ENCODE assay signal across 13 cellular contexts in the genomic region with DNA sequence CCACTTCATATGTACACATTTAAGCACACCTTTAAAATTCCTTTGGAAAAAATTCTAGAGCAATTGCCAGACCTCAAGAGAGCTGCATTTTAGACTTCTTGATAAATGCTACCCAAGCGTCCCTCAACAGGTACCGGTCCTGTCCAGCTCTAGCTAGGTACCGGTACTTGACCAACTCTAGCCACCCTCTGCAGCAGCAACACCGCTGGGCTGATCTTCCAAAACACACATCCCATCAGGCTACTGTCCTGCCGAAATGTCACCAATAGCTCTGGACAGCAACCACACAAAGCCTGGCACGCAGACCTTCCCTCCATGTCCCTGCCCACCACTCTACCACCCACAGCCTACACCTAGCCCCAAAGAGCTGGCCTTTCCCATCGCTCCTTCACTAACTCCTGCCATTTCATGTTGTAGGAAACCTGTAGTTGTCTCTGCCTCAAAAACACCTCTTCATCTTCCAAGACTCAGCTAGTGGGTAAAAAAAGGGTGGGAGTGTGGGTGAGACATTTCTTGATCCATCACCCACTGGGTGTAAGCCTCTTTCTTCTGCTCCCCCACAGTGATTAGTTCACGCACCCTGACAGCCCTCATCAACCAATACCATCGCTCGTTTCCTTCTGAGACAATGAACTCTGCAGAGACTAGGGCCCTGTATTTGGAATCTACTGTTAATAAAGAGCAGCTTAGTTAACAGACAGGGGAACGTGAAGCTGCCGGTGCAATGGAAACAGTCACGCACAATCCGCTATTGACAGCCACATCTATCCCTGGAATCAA. TPM values are rescaled to one million over a fixed set of nuclear protein-coding genes. Genes with fewer than 3 reads are reported as not detected.
DNase-seq lines count a peak whose midpoint lies in the region; ATAC-seq, FAIRE-seq and TF ChIP-seq lines count a peak whose summit lies in the region.
"Had no signal": no experiment of that assay in that cellular context is flagged by ENCODE, and none has a peak within 500 bp of the region (broad histone marks: within the 10 kb centered on the region; RNA-seq: fewer than 3 reads in every experiment).

No MANE protein-coding gene starts in this region.

- TF ChIP-seq POLR2A in K562 (conservative IDR thresholded peaks at IDR 0.05): no peak

- H3K4me3 ChIP-seq in CD8-positive, alpha-beta memory T cell (ENCODE audit: low read length): no peak overlapping the region
- H3K4me3 ChIP-seq in LNCaP clone FGC (ENCODE audit: low read depth, low read length) (0 out of 2 replicates have a peak overlapping the region, but pooled peaks have one; percentile 1), K562 (no peak overlapping the region), osteoblast (ENCODE audit: insufficient read depth, low read length) (no peak overlapping the region)
- H3K4me3 ChIP-seq: lung had no signal

- FAIRE-seq in K562 (lab: Jason Lieb, UNC): no peak

- 0 out of 2 replicates have a peak, but pooled peaks have one; percentile 1 for TF ChIP-seq CTCF in LNCaP clone FGC (IDR thresholded peaks at IDR 0.05; ENCODE audit: control insufficient read depth, extremely low read depth, insufficient read depth)
- TF ChIP-seq CTCF in K562 (IDR thresholded peaks at IDR 0.05 in 2 of 3, conservative IDR thresholded peaks at IDR 0.05 in 1 of 3; ENCODE audit: insufficient read depth in 2 of 3, low read depth in 1 of 3, low read length in 3 of 3): no peak
- no peak for TF ChIP-seq CTCF in osteoblast (IDR thresholded peaks at IDR 0.05; ENCODE audit: extremely low read depth, low read depth, low read length)

- peaks cover 86 to 100% (median 92%) of the 10 kb centered on the region in 3 donors for H3K4me1 Mint-ChIP-seq in CD8-positive, alpha-beta memory T cell

- in situ Hi-C loops in K562 (cut with MboI): no loop called here

- peaks cover 84% of the 10 kb centered on the region for H3K79me2 ChIP-seq in K562 (ENCODE audit: control insufficient read depth, insufficient read depth, low read length)
- H3K79me2 ChIP-seq in osteoblast (ENCODE audit: insufficient read depth, low read length): peaks cover 99% of the 10 kb centered on the region

- no peak for TF ChIP-seq RAD21 in K562 (CRISPR knock-in tag; conservative IDR thresholded peaks at IDR 0.05 in 1 of 2, IDR thresholded peaks at IDR 0.05 in 1 of 2)

- no peaks in the 10 kb centered on the region for H3K36me3 ChIP-seq in CD8-positive, alpha-beta memory T cell (ENCODE audit: insufficient read depth, low read length)
- H3K36me3 ChIP-seq in K562 (ENCODE audit: control insufficient read depth, insufficient read depth, low read length): peaks cover 14% of the 10 kb centered on the region; the same call in 2 of the 3 replicates
- peaks cover 17% of the 10 kb centered on the region for H3K36me3 ChIP-seq in osteoblast (ENCODE audit: insufficient read depth, low read length)

- H3K9me1 ChIP-seq in K562 (ENCODE audit: control insufficient read depth, insufficient read depth, low read length): no peaks in the 10 kb centered on the region

- TF ChIP-seq EP300 in K562 (IDR thresholded peaks at IDR 0.05; ENCODE audit: low read length): no peak

- no peak overlapping the region for H2AFZ ChIP-seq in K562 (ENCODE audit: low read depth, low read length)
- no peak overlapping the region for H2AFZ ChIP-seq in osteoblast (ENCODE audit: low read length)

- H3K27ac ChIP-seq in CD8-positive, alpha-beta memory T cell (ENCODE audit: low read depth, low read length): no peak overlapping the region
- H3K27ac ChIP-seq in K562 (ENCODE audit: extremely low read depth, low read depth, low read length) (no peak overlapping the region), osteoblast (ENCODE audit: low read depth, low read length) (peak overlapping the region; percentile 1)

- no TSS peak for BruUV-seq in K562 (replicated peaks; lab: Mats Ljungman, UMichigan)

- H3K27me3 Mint-ChIP-seq in CD8-positive, alpha-beta memory T cell: no peaks in the 10 kb centered on the region

- peaks cover 0 to 3% (median 0%) of the 10 kb centered on the region in 3 donors for H3K36me3 Mint-ChIP-seq in CD8-positive, alpha-beta memory T cell

- CTCF ChIA-PET in CD8-positive, alpha-beta memory T cell (lab: Charles Lee): interaction anchor here (0.7 to 8.1 kb wide), 9 partner anchors 12 to 229 kb away, joined by 3 to 38 read pairs (median 4); no protein-coding TSS in a partner anchor
- CTCF ChIA-PET in K562 (lab: Yijun Ruan, JAX; ENCODE audit: low intra/inter-chr PET ratio): no interaction called here

- no peaks in the 10 kb centered on the region for H3K9me3 ChIP-seq in CD8-positive, alpha-beta memory T cell (ENCODE audit: low read length)
- H3K9me3 ChIP-seq in K562 (replicated peaks; ENCODE audit: control insufficient read depth, insufficient read depth, low read depth, low read length) (no peaks in the 10 kb centered on the region), osteoblast (ENCODE audit: low read depth, low read length) (no peaks in the 10 kb centered on the region)

- WGBS in K562 (ENCODE audit: insufficient coverage, low coverage, missing lambda C conversion rate): 90% methylated on average over 14 of the region's 14 CpGs

- H3K4me2 ChIP-seq in K562 (ENCODE audit: insufficient read depth, low read length) (no peak overlapping the region), osteoblast (ENCODE audit: insufficient read depth, low read length) (peak overlapping the region; percentile 27)

- H3K9me3 Mint-ChIP-seq in CD8-positive, alpha-beta memory T cell: no peaks in the 10 kb centered on the region

- POLR2A ChIA-PET in CD8-positive, alpha-beta memory T cell (lab: Charles Lee): interaction anchor here (1.2 kb wide), 1 partner anchor 119 kb away, joined by 5 read pairs; no protein-coding TSS in a partner anchor
- POLR2A ChIA-PET in K562 (lab: Yijun Ruan, JAX): interaction anchor here (0.6 to 1.2 kb wide), 4 partner anchors 116 to 229 kb away, joined by 3 to 4 read pairs (median 3); no protein-coding TSS in a partner anchor

- intact Hi-C loops in K562 (cut with micrococcal nuclease): no loop called here

- H3K27me3 ChIP-seq in CD8-positive, alpha-beta memory T cell (ENCODE audit: insufficient read depth, low read length, poor library complexity, severe bottlenecking): no peaks in the 10 kb centered on the region
- no peaks in the 10 kb centered on the region for H3K27me3 ChIP-seq in K562 (ENCODE audit: control insufficient read depth in 2 of 2, insufficient read depth in 2 of 2, low read length in 2 of 2)
- H3K27me3 ChIP-seq in osteoblast (ENCODE audit: insufficient read depth, low read length): no peaks in the 10 kb centered on the region

- peak overlapping the region; percentile 67 to 85 (median 81) for H3K4me3 Mint-ChIP-seq in CD8-positive, alpha-beta memory T cell

- DNase-seq in CD8-positive, alpha-beta memory T cell: no peak
- DNase-seq in LNCaP clone FGC (ENCODE audit: low read depth): no peak
- DNase-seq in K562 (ENCODE audit: extremely low read depth in 1 of 4, low spot score in 3 of 4): no peak
- DNase-seq in osteoblast (ENCODE audit: insufficient read length, low spot score, missing footprints): no peak
- DNase-seq in stimulated activated CD4-positive, alpha-beta T cell treated with anti-CD3 and anti-CD28 coated beads, Interleukin-4, amount 100 ng/mL, for 1 hour: no peak
- DNase-seq in NCI-H69 (lab: John Stamatoyannopoulos, UW): no peak
- DNase-seq: DMS 273 treated with DMSO at 0.1 percent for 48 hours; NCI-H1417; NCI-H524 treated with DMSO at 0.1 percent for 48 hours; SIG-M5; stimulated activated CD4-positive, alpha-beta T cell treated with anti-CD3 and anti-CD28 coated beads, Interleukin-2, amount 100 ng/mL, for 24 hours had no signal

- peaks cover 62% of the 10 kb centered on the region for H3K4me1 ChIP-seq in CD8-positive, alpha-beta memory T cell (ENCODE audit: insufficient read depth, low read length)
- H3K4me1 ChIP-seq in K562 (replicated peaks in 1 of 2; ENCODE audit: control insufficient read depth in 2 of 2, insufficient read depth in 2 of 2, low read length in 2 of 2) (peaks cover 4 to 8% of the 10 kb centered on the region in 2 experiments; a peak in 4 of 5 replicates), osteoblast (ENCODE audit: insufficient read depth, low read length) (peaks cover 38% of the 10 kb centered on the region)

- 0 out of 4 replicates have a peak overlapping the region, but pooled peaks of 1 of the 2 experiments have one; percentile 31 for H3K9ac ChIP-seq in K562 (ENCODE audit: insufficient read depth in 1 of 2, low read depth in 2 of 2, low read length in 2 of 2)

- H4K20me1 ChIP-seq in K562 (replicated peaks; ENCODE audit: control insufficient read depth, insufficient read depth, low read length): peaks cover 21% of the 10 kb centered on the region
- H4K20me1 ChIP-seq in osteoblast (ENCODE audit: insufficient read depth, low read length): peaks cover 76% of the 10 kb centered on the region

- H3K27ac Mint-ChIP-seq in CD8-positive, alpha-beta memory T cell: peak overlapping the region; percentile 29 to 98 (median 92)

- ATAC-seq in K562 (0 out of 3 replicates have a peak, but pooled peaks have one; percentile 19), GM21717 (IDR thresholded peaks at IDR 0.05; ENCODE audit: unreplicated experiment) (no peak)

RNA-seq across cellular contexts. Expression of gene CHSY1, which starts 6.8 kb away (rescaled TPM):
- total RNA-seq in CD8-positive, alpha-beta memory T cell: 10 to 100 TPM; 49.4 to 49.7 TPM
- polyA plus RNA-seq in CD8-positive, alpha-beta memory T cell: 3.6 TPM
- 29.6 and 50.1 TPM in 2 replicates for total RNA-seq in K562 (2011; cell fraction: chromatin; rRNA removed; ENCODE audit: low replicate concordance)
- total RNA-seq in K562 (2011; cell fraction: nucleolus; rRNA removed): 21.4 and 23.2 TPM in 2 replicates
- total RNA-seq in K562 (2011; cell fraction: nucleoplasm; rRNA removed): 37.2 and 50.9 TPM in 2 replicates
- 7.7 and 9.0 TPM in 2 replicates for total RNA-seq in K562 (2014; rRNA removed)
- total RNA-seq in K562 (2014; rRNA removed; fragmentation: Illumina TruSeq; extraction: Trizol): 13.4 and 17.1 TPM in 2 replicates
- 13.4 and 14.5 TPM in 2 replicates for total RNA-seq in K562 (2015; rRNA removed; fragmentation: Illumina TruSeq; extraction: Trizol)
- total RNA-seq in K562 (2021): 14.7 and 16.4 TPM in 2 replicates
- 11.1 and 14.6 TPM in 2 replicates for polyA plus RNA-seq in K562 (2011; rRNA removed)
- polyA plus RNA-seq in K562 (2011; cell fraction: cytosol; rRNA removed): 7.1 and 9.9 TPM in 2 replicates
- polyA plus RNA-seq in K562 (2011; cell fraction: nucleus; rRNA removed): 7.7 and 8.3 TPM in 2 replicates
- polyA plus RNA-seq in K562 (2012): 9.1 and 9.7 TPM in 2 replicates
- 12.8 and 14.9 TPM in 2 replicates for polyA plus RNA-seq in K562 (2014; fragmentation: Illumina TruSeq; extraction: Trizol)
- polyA plus RNA-seq in K562 (2014; fragmentation: Nextera tagmentation; extraction: Ambion mirVana): 10 to 100 TPM in 1 of 2 experiments, 1 to 10 TPM in 1; 7.0 to 11.1 TPM
- polyA plus RNA-seq in K562 (2014; rRNA removed): 9.0 and 9.2 TPM in 2 replicates
- polyA minus RNA-seq in K562 (2011; rRNA and poly(A)+ RNA removed): 24.8 and 27.9 TPM in 2 replicates
- polyA minus RNA-seq in K562 (2011; cell fraction: cytosol; rRNA and poly(A)+ RNA removed): 14.9 and 16.7 TPM in 2 replicates
- polyA minus RNA-seq in K562 (2011; cell fraction: nucleus; rRNA and poly(A)+ RNA removed): 5.0 and 7.9 TPM in 2 replicates
- 36.8 and 39.1 TPM in 2 replicates for total RNA-seq in osteoblast

RNA-seq across cellular contexts. Expression of gene SELENOS, which starts 32.2 kb away (rescaled TPM):
- total RNA-seq in CD8-positive, alpha-beta memory T cell: 10 to 100 TPM; 46.7 to 47.8 TPM
- 81.2 TPM for polyA plus RNA-seq in CD8-positive, alpha-beta memory T cell
- 53.9 and 71.0 TPM in 2 replicates for total RNA-seq in K562 (2011; cell fraction: chromatin; rRNA removed; ENCODE audit: low replicate concordance)
- 72.0 and 80.9 TPM in 2 replicates for total RNA-seq in K562 (2011; cell fraction: nucleolus; rRNA removed)
- total RNA-seq in K562 (2011; cell fraction: nucleoplasm; rRNA removed): 87.4 and 90.5 TPM in 2 replicates
- total RNA-seq in K562 (2014; rRNA removed) (51.6 and 56.9 TPM in 2 replicates), K562 (2014; rRNA removed; fragmentation: Illumina TruSeq; extraction: Trizol) (57.2 and 59.6 TPM in 2 replicates), K562 (2015; rRNA removed; fragmentation: Illumina TruSeq; extraction: Trizol) (45.5 and 47.9 TPM in 2 replicates), K562 (2021) (37.9 and 39.6 TPM in 2 replicates), osteoblast (74.3 and 79.6 TPM in 2 replicates)
- polyA plus RNA-seq in K562 (2011; rRNA removed) (46.5 and 55.8 TPM in 2 replicates), K562 (2014; fragmentation: Illumina TruSeq; extraction: Trizol) (42.1 and 43.0 TPM in 2 replicates), K562 (2014; fragmentation: Nextera tagmentation; extraction: Ambion mirVana) (10 to 100 TPM; 24.9 to 36.6 TPM), K562 (2014; rRNA removed) (54.8 and 57.4 TPM in 2 replicates)
- 30.6 and 48.2 TPM in 2 replicates for polyA plus RNA-seq in K562 (2011; cell fraction: cytosol; rRNA removed)
- 18.7 and 26.8 TPM in 2 replicates for polyA plus RNA-seq in K562 (2011; cell fraction: nucleus; rRNA removed)
- 40.6 and 47.0 TPM in 2 replicates for polyA plus RNA-seq in K562 (2012)
- polyA minus RNA-seq in K562 (2011; rRNA and poly(A)+ RNA removed): 34.8 and 38.5 TPM in 2 replicates
- 8.6 and 8.9 TPM in 2 replicates for polyA minus RNA-seq in K562 (2011; cell fraction: cytosol; rRNA and poly(A)+ RNA removed)
- 13.5 and 23.5 TPM in 2 replicates for polyA minus RNA-seq in K562 (2011; cell fraction: nucleus; rRNA and poly(A)+ RNA removed)

RNA-seq across cellular contexts. Expression of gene SNRPA1, which starts 50.0 kb away (rescaled TPM):
- total RNA-seq in CD8-positive, alpha-beta memory T cell: 100 to 1,000 TPM; 213 to 225 TPM
- polyA plus RNA-seq in CD8-positive, alpha-beta memory T cell: 74.4 TPM
- total RNA-seq in K562 (2011; cell fraction: chromatin; rRNA removed; ENCODE audit: low replicate concordance): 76.5 and 145 TPM in 2 replicates
- total RNA-seq in K562 (2011; cell fraction: nucleolus; rRNA removed): 47.7 and 55.3 TPM in 2 replicates
- total RNA-seq in K562 (2011; cell fraction: nucleoplasm; rRNA removed): 91.1 and 108 TPM in 2 replicates
- total RNA-seq in K562 (2014; rRNA removed) (138 and 162 TPM in 2 replicates), K562 (2014; rRNA removed; fragmentation: Illumina TruSeq; extraction: Trizol) (78.1 and 97.1 TPM in 2 replicates), K562 (2015; rRNA removed; fragmentation: Illumina TruSeq; extraction: Trizol) (61.8 and 62.7 TPM in 2 replicates), K562 (2021) (152 and 166 TPM in 2 replicates), osteoblast (7.1 and 9.8 TPM in 2 replicates)
- polyA plus RNA-seq in K562 (2011; rRNA removed) (224 and 245 TPM in 2 replicates), K562 (2014; fragmentation: Illumina TruSeq; extraction: Trizol) (189 and 206 TPM in 2 replicates), K562 (2014; fragmentation: Nextera tagmentation; extraction: Ambion mirVana) (100 to 1,000 TPM; 212 to 214 TPM), K562 (2014; rRNA removed) (229 and 233 TPM in 2 replicates)
- polyA plus RNA-seq in K562 (2011; cell fraction: cytosol; rRNA removed): 79.9 and 192 TPM in 2 replicates
- polyA plus RNA-seq in K562 (2011; cell fraction: nucleus; rRNA removed): 123 and 248 TPM in 2 replicates
- 98.3 and 217 TPM in 2 replicates for polyA plus RNA-seq in K562 (2012)
- polyA minus RNA-seq in K562 (2011; rRNA and poly(A)+ RNA removed): 101 and 108 TPM in 2 replicates
- 52.9 and 57.5 TPM in 2 replicates for polyA minus RNA-seq in K562 (2011; cell fraction: cytosol; rRNA and poly(A)+ RNA removed)
- polyA minus RNA-seq in K562 (2011; cell fraction: nucleus; rRNA and poly(A)+ RNA removed): 29.2 and 46.7 TPM in 2 replicates
